In genomic region chr4:26459054-26459755, GRCh38 we compare ENCODE assay signal across 8 cellular contexts. TPM values are rescaled to one million over a fixed set of nuclear protein-coding genes. Genes with fewer than 3 reads are reported as not detected.
DNase-seq lines count a peak whose midpoint lies in the region; ATAC-seq and TF ChIP-seq lines count a peak whose summit lies in the region.

No MANE protein-coding gene starts in this region.

- peak in 1 of 2 donors; percentile 58 for ATAC-seq in activated T-cell treated with anti-CD3 and anti-CD28 coated beads, Interleukin-2, amount 50 U/mL, for 4 hours
- peak in 3 of 8 donors; percentile 54 to 62 (median 58) for ATAC-seq in heart right ventricle
- ATAC-seq in GM21447 (IDR thresholded peaks at IDR 0.05; ENCODE audit: unreplicated experiment), result no peak

- no peaks in the 10 kb centered on the region for H3K27me3 Mint-ChIP-seq in activated CD4-positive, alpha-beta T cell treated with anti-CD3 and anti-CD28 coated beads, Interleukin-2, amount 10 ng/mL, durations not matched to agents 7 days and 5 days
- H3K27me3 Mint-ChIP-seq in activated T-cell treated with anti-CD3 and anti-CD28 coated beads, Interleukin-2, amount 50 U/mL, for 4 hours (ENCODE audit: low read depth), result no peaks in the 10 kb centered on the region

- H3K27ac ChIP-seq in heart right ventricle (no peak overlapping the region), sigmoid colon (peak overlapping the region; percentile 28 to 74 (median 48))

- intact Hi-C loops in heart right ventricle (cut with DNase I) (loop anchor here (1.0 to 10.0 kb wide), 11 partner anchors 116 to 558 kb away; no protein-coding TSS in a partner anchor), sigmoid colon (cut with DNase I) (loop anchor here (10.0 kb wide), 1 partner anchor 126 kb away; the partner anchor contains the start of gene TBC1D19)

- 34 to 43% methylated on average over 19 of the region's 19 CpGs for WGBS in heart right ventricle, 2 donors
- 26 to 42% methylated on average over 19 of the region's 19 CpGs for WGBS in sigmoid colon, 2 donors

- H3K9me3 ChIP-seq in heart right ventricle (peaks cover 0 to 7% (median 0%) of the 10 kb centered on the region in 11 donors), sigmoid colon (peaks cover 0 to 2% (median 0%) of the 10 kb centered on the region in 4 donors)

- no peaks in the 10 kb centered on the region for H3K36me3 ChIP-seq in H7 (replicated peaks; ENCODE audit: control insufficient read depth, insufficient read depth, low read length)
- no peaks in the 10 kb centered on the region for H3K36me3 ChIP-seq in heart right ventricle
- H3K36me3 ChIP-seq in sigmoid colon, result no peaks in the 10 kb centered on the region

- no peak for TF ChIP-seq POLR2A in sigmoid colon (IDR thresholded peaks at IDR 0.05)

- H3K4me1 ChIP-seq in heart right ventricle (peaks cover 0 to 8% (median 0%) of the 10 kb centered on the region in 9 donors), sigmoid colon (peaks cover 0 to 67% (median 50%) of the 10 kb centered on the region in 4 donors)

- no peaks in the 10 kb centered on the region for H3K36me3 Mint-ChIP-seq in activated CD4-positive, alpha-beta T cell treated with anti-CD3 and anti-CD28 coated beads, Interleukin-2, amount 10 ng/mL, durations not matched to agents 7 days and 5 days (ENCODE audit: low read depth)
- H3K36me3 Mint-ChIP-seq in activated T-cell treated with anti-CD3 and anti-CD28 coated beads, Interleukin-2, amount 50 U/mL, for 4 hours (ENCODE audit: insufficient read depth), result no peaks in the 10 kb centered on the region

- peak overlapping the region; percentile 33 for H3K4me3 Mint-ChIP-seq in activated CD4-positive, alpha-beta T cell treated with anti-CD3 and anti-CD28 coated beads, Interleukin-2, amount 10 ng/mL, durations not matched to agents 7 days and 5 days
- peak overlapping the region; percentile 51 for H3K4me3 Mint-ChIP-seq in activated T-cell treated with anti-CD3 and anti-CD28 coated beads, Interleukin-2, amount 50 U/mL, for 4 hours

- DNase-seq in activated CD4-positive, alpha-beta T cell treated with anti-CD3 and anti-CD28 coated beads, Interleukin-2, amount 10 ng/mL, durations not matched to agents 7 days and 5 days, result peak; percentile 21
- no peak for DNase-seq in activated CD4-positive, alpha-beta T cell treated with anti-CD3 and anti-CD28 coated beads for 4 hours
- DNase-seq in H7 (peak; percentile 52), NCI-H1694 (lab: John Stamatoyannopoulos, UW) (peak; percentile 27), heart right ventricle (no peak), sigmoid colon (no peak)
- no peak for DNase-seq in activated T-cell treated with anti-CD3 and anti-CD28 coated beads, Interleukin-2, amount 50 U/mL, for 4 hours

- no peak overlapping the region for H3K4me3 ChIP-seq in H7 (ENCODE audit: insufficient read depth, low read depth, low read length)
- no peak overlapping the region for H3K4me3 ChIP-seq in heart right ventricle
- no peak overlapping the region for H3K4me3 ChIP-seq in sigmoid colon

- TF ChIP-seq EP300 in sigmoid colon (IDR thresholded peaks at IDR 0.05), result no peak

- TF ChIP-seq CTCF in heart right ventricle (IDR thresholded peaks at IDR 0.05), result peak; percentile 33 to 71 (median 62)
- TF ChIP-seq CTCF in sigmoid colon (IDR thresholded peaks at IDR 0.05), result peak in 3 of 4 experiments; percentile 11 to 59 (median 43)

- no peak overlapping the region for H3K27ac Mint-ChIP-seq in activated CD4-positive, alpha-beta T cell treated with anti-CD3 and anti-CD28 coated beads, Interleukin-2, amount 10 ng/mL, durations not matched to agents 7 days and 5 days

- no peaks in the 10 kb centered on the region for H3K27me3 ChIP-seq in H7 (ENCODE audit: control insufficient read depth, insufficient read depth, low read length)
- H3K27me3 ChIP-seq in heart right ventricle, result peaks cover 0 to 13% (median 0%) of the 10 kb centered on the region in 7 donors
- H3K27me3 ChIP-seq in sigmoid colon, result no peaks in the 10 kb centered on the region

- POLR2A ChIA-PET in activated CD4-positive, alpha-beta T cell treated with anti-CD3 and anti-CD28 coated beads, Interleukin-2, amount 10 ng/mL, durations not matched to agents 7 days and 5 days (lab: Charles Lee), result no interaction called here

- H3K4me1 Mint-ChIP-seq in activated CD4-positive, alpha-beta T cell treated with anti-CD3 and anti-CD28 coated beads, Interleukin-2, amount 10 ng/mL, durations not matched to agents 7 days and 5 days, result peaks cover 22% of the 10 kb centered on the region
- peaks cover 22% of the 10 kb centered on the region for H3K4me1 Mint-ChIP-seq in activated T-cell treated with anti-CD3 and anti-CD28 coated beads, Interleukin-2, amount 50 U/mL, for 4 hours (ENCODE audit: low read depth)

- no peaks in the 10 kb centered on the region for H3K9me3 Mint-ChIP-seq in activated CD4-positive, alpha-beta T cell treated with anti-CD3 and anti-CD28 coated beads, Interleukin-2, amount 10 ng/mL, durations not matched to agents 7 days and 5 days
- H3K9me3 Mint-ChIP-seq in activated T-cell treated with anti-CD3 and anti-CD28 coated beads, Interleukin-2, amount 50 U/mL, for 4 hours, result no peaks in the 10 kb centered on the region

- CTCF ChIA-PET in activated CD4-positive, alpha-beta T cell treated with anti-CD3 and anti-CD28 coated beads, Interleukin-2, amount 10 ng/mL, durations not matched to agents 7 days and 5 days (lab: Charles Lee), result interaction anchor here (0.6 to 1.3 kb wide), 3 partner anchors 7 to 77 kb away, joined by 3 to 4 read pairs (median 3); no protein-coding TSS in a partner anchor

RNA-seq across cellular contexts. Expression of gene CCKAR, which starts 31.1 kb away (rescaled TPM):
- not detected for total RNA-seq in activated CD4-positive, alpha-beta T cell treated with anti-CD3 and anti-CD28 coated beads, Interleukin-2, amount 10 ng/mL, durations not matched to agents 7 days and 5 days
- not detected in 2 replicates for total RNA-seq in H7 (2014; rRNA removed; shearing (Covaris generic))
- not detected for total RNA-seq in activated T-cell treated with anti-CD3 and anti-CD28 coated beads, Interleukin-2, amount 50 U/mL, for 4 hours
- total RNA-seq in heart right ventricle (not detected), sigmoid colon (not detected)
- polyA plus RNA-seq in heart right ventricle (not detected), sigmoid colon (under 1 TPM in 1 of 3 donors, not detected in 2; 0.60 TPM)

Comparison
In these comparisons a context has a peak if more than half of its experiments do, and no peak if none do; other contexts are left out.
1. DNase-seq: peak in activated CD4-positive, alpha-beta T cell treated with anti-CD3 and anti-CD28 coated beads, Interleukin-2, amount 10 ng/mL, durations not matched to agents 7 days and 5 days (single experiment), H7 (single experiment) and NCI-H1694 (single experiment); none in activated CD4-positive, alpha-beta T cell treated with anti-CD3 and anti-CD28 coated beads for 4 hours (0 of 2), activated T-cell treated with anti-CD3 and anti-CD28 coated beads, Interleukin-2, amount 50 U/mL, for 4 hours (single experiment), heart right ventricle (0 of 2) and sigmoid colon (single experiment).
2. H3K27ac ChIP-seq: peak in sigmoid colon (4 of 4); none in heart right ventricle (0 of 10).